In the genomic region with DNA sequence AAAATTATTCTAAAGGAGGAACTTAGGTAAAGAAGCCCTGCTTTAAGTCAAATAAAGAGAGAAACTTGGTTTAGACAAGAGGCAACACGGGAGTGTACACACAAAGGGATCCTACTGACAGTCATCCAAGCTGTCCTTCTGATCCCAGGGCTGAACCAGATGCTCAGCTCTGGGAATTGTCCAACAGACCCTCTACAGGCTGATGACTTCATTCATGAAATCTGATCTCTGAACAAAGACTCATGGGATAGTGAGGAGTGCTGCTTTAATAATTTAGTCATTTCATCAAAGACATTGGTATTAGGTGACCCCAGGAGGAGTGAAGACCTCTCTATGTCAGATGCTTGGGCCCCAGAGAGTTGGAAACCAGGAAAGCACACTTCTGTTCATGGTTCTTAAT, we compare ENCODE assay signal across 15 cellular contexts.
DNase-seq lines count a peak whose midpoint lies in the region; ATAC-seq and TF ChIP-seq lines count a peak whose summit lies in the region.
"Had no signal": no experiment of that assay in that cellular context is flagged by ENCODE, and none has a peak within 500 bp of the region (broad histone marks: within the 10 kb centered on the region; RNA-seq: fewer than 3 reads in every experiment).

No MANE protein-coding gene starts in this region.

- intact Hi-C loops in tibial artery (cut with DNase I; ENCODE audit: low total_unique reads) = loop anchor here (5.0 kb wide), 1 partner anchor 133 kb away; no protein-coding TSS in a partner anchor

- H3K36me3 Mint-ChIP-seq in stimulated activated naive CD8-positive, alpha-beta T cell treated with anti-CD3 and anti-CD28 coated beads, Interleukin-15, Interleukin-2, amounts not matched to agents 100 ng/mL and 50 ng/mL, for 24 hours (ENCODE audit: low read depth) = peaks cover 63% of the 10 kb centered on the region
- peaks cover 88% of the 10 kb centered on the region for H3K36me3 Mint-ChIP-seq in central memory CD8-positive, alpha-beta T cell (ENCODE audit: insufficient read depth)
- no peaks in the 10 kb centered on the region for H3K36me3 Mint-ChIP-seq in type B pancreatic cell

- no peak overlapping the region for H3K4me3 ChIP-seq in tibial artery
- H3K4me3 ChIP-seq: BLaER1 treated with 17β-estradiol and CSF1 and Interleukin-3, amounts not matched to agents 10 nM and 100 nM; GM12878; lower lobe of right lung; SJSA1 had no signal

- H3K27me3 ChIP-seq in tibial artery = no peaks in the 10 kb centered on the region
- H3K27me3 ChIP-seq: BLaER1 treated with 17β-estradiol and CSF1 and Interleukin-3, amounts not matched to agents 10 nM and 100 nM; SJSA1 had no signal

- no peaks in the 10 kb centered on the region for H3K9me3 ChIP-seq in tibial artery
- H3K9me3 ChIP-seq: BLaER1 treated with 17β-estradiol and CSF1 and Interleukin-3, amounts not matched to agents 10 nM and 100 nM; lower lobe of right lung; SJSA1 had no signal

- ATAC-seq in stimulated activated naive CD8-positive, alpha-beta T cell treated with anti-CD3 and anti-CD28 coated beads, Interleukin-15, Interleukin-2, amounts not matched to agents 100 U/mL and 50 U/mL, for 24 hours = no peak
- ATAC-seq in central memory CD8-positive, alpha-beta T cell (replicated peaks; ENCODE audit: extremely low read depth, poor library complexity, severe bottlenecking) = no peak
- ATAC-seq in GM19455 (IDR thresholded peaks at IDR 0.05; ENCODE audit: unreplicated experiment) = no peak
- ATAC-seq: GM12878, lower lobe of right lung had no signal

- no peaks in the 10 kb centered on the region for H3K4me1 ChIP-seq in tibial artery
- H3K4me1 ChIP-seq: lower lobe of right lung, SJSA1 had no signal

- H3K27ac ChIP-seq in tibial artery = no peak overlapping the region
- H3K27ac ChIP-seq: HL-60, lower lobe of right lung, SJSA1 had no signal

- H3K36me3 ChIP-seq in tibial artery = peaks cover 0 to 17% (median 0%) of the 10 kb centered on the region in 3 donors
- H3K36me3 ChIP-seq: SJSA1 had no signal

- no peaks in the 10 kb centered on the region for H3K9me3 Mint-ChIP-seq in stimulated activated naive CD8-positive, alpha-beta T cell treated with anti-CD3 and anti-CD28 coated beads, Interleukin-15, Interleukin-2, amounts not matched to agents 100 ng/mL and 50 ng/mL, for 24 hours
- no peaks in the 10 kb centered on the region for H3K9me3 Mint-ChIP-seq in central memory CD8-positive, alpha-beta T cell
- H3K9me3 Mint-ChIP-seq in type B pancreatic cell = no peaks in the 10 kb centered on the region

- peak overlapping the region; percentile 59 for H3K27ac Mint-ChIP-seq in stimulated activated naive CD8-positive, alpha-beta T cell treated with anti-CD3 and anti-CD28 coated beads, Interleukin-15, Interleukin-2, amounts not matched to agents 100 ng/mL and 50 ng/mL, for 24 hours
- H3K27ac Mint-ChIP-seq in central memory CD8-positive, alpha-beta T cell (ENCODE audit: low read depth) = peak overlapping the region; percentile 53
- H3K27ac Mint-ChIP-seq in type B pancreatic cell = peak overlapping the region; percentile 26

- H3K4me3 Mint-ChIP-seq in stimulated activated naive CD8-positive, alpha-beta T cell treated with anti-CD3 and anti-CD28 coated beads, Interleukin-15, Interleukin-2, amounts not matched to agents 100 ng/mL and 50 ng/mL, for 24 hours = no peak overlapping the region
- no peak overlapping the region for H3K4me3 Mint-ChIP-seq in central memory CD8-positive, alpha-beta T cell
- no peak overlapping the region for H3K4me3 Mint-ChIP-seq in type B pancreatic cell

- no peak for DNase-seq in stimulated activated naive CD8-positive, alpha-beta T cell treated with anti-CD3 and anti-CD28 coated beads, Interleukin-15, Interleukin-2, amounts not matched to agents 100 U/mL and 50 U/mL, for 24 hours
- peak; percentile 64 for DNase-seq in NCI-H510A (lab: John Stamatoyannopoulos, UW)
- DNase-seq in central memory CD8-positive, alpha-beta T cell (ENCODE audit: low spot score in 2 of 2) = no peak
- no peak for DNase-seq in type B pancreatic cell (ENCODE audit: extremely low spot score, unreplicated experiment)
- DNase-seq in stimulated activated naive CD4-positive, alpha-beta T cell (lab: John Stamatoyannopoulos, UW) = no peak
- no peak for DNase-seq in tibial artery
- DNase-seq: activated CD8-positive, alpha-beta memory T cell treated with anti-CD3 and anti-CD28 coated beads for 24 hours; lower lobe of right lung; NCI-H1417 had no signal

- peaks cover 90% of the 10 kb centered on the region for H3K4me1 Mint-ChIP-seq in stimulated activated naive CD8-positive, alpha-beta T cell treated with anti-CD3 and anti-CD28 coated beads, Interleukin-15, Interleukin-2, amounts not matched to agents 100 ng/mL and 50 ng/mL, for 24 hours (ENCODE audit: low read depth)
- H3K4me1 Mint-ChIP-seq in central memory CD8-positive, alpha-beta T cell = peaks cover 71% of the 10 kb centered on the region
- peaks cover 20% of the 10 kb centered on the region for H3K4me1 Mint-ChIP-seq in type B pancreatic cell (ENCODE audit: unreplicated experiment)

- no peaks in the 10 kb centered on the region for H3K27me3 Mint-ChIP-seq in stimulated activated naive CD8-positive, alpha-beta T cell treated with anti-CD3 and anti-CD28 coated beads, Interleukin-15, Interleukin-2, amounts not matched to agents 100 ng/mL and 50 ng/mL, for 24 hours
- H3K27me3 Mint-ChIP-seq in central memory CD8-positive, alpha-beta T cell = no peaks in the 10 kb centered on the region
- no peaks in the 10 kb centered on the region for H3K27me3 Mint-ChIP-seq in type B pancreatic cell

- TF ChIP-seq CTCF in type B pancreatic cell (conservative IDR thresholded peaks at IDR 0.05) (no peak), tibial artery (IDR thresholded peaks at IDR 0.05) (no peak)
